ENCODE assay signal across 2 cellular contexts in the genomic region with DNA sequence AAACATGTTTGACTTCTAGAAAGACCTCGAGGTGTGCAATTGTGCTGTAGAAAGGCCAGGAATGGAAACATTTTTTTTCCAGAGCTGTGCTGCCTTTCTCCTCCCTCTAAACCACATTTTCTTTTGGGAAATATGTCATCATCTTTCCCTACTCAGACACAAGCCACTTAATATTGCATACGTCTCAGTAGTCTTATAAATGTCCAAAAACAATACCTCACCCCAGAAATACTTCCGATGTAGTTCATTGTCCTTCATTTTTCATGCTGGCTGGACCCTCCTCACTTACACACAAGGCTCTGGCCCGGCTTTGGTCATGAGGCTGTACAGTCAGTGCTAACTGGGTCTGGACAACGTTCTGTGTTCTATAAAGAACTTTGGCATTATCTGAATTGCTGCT.
TF ChIP-seq lines count a peak whose summit lies in the region.

No MANE protein-coding gene starts in this region.

TF ChIP-seq in SK-N-SH, 30 proteins besides CTCF, POLR2A, EP300 and RAD21 (continued from another document):
- no peak for TF ChIP-seq EZH2phosphoT487 (IDR thresholded peaks at IDR 0.05; ENCODE audit: borderline replicate concordance, low read depth)
- TF ChIP-seq CHD2 (IDR thresholded peaks at IDR 0.05; ENCODE audit: low read length, partially characterized antibody): no peak
- TF ChIP-seq RXRA (IDR thresholded peaks at IDR 0.05; ENCODE audit: borderline replicate concordance, low read depth): no peak
- no peak for TF ChIP-seq FOXJ3 (CRISPR knock-in tag; IDR thresholded peaks at IDR 0.05)

TF ChIP-seq in SK-N-SH treated with all-trans-retinoic acid at 6 μM for 48 hours, 23 proteins besides CTCF, POLR2A, EP300 and RAD21 (continued from another document):
- TF ChIP-seq PATZ1 (CRISPR knock-in tag; IDR thresholded peaks at IDR 0.05; ENCODE audit: borderline replicate concordance): no peak
- no peak for TF ChIP-seq PPARA (CRISPR knock-in tag; IDR thresholded peaks at IDR 0.05; ENCODE audit: borderline replicate concordance)
- no peak for TF ChIP-seq ZNF8 (CRISPR knock-in tag; IDR thresholded peaks at IDR 0.05)
- no peak for TF ChIP-seq ZNF70 (CRISPR knock-in tag; IDR thresholded peaks at IDR 0.05)
